In the genomic region with DNA sequence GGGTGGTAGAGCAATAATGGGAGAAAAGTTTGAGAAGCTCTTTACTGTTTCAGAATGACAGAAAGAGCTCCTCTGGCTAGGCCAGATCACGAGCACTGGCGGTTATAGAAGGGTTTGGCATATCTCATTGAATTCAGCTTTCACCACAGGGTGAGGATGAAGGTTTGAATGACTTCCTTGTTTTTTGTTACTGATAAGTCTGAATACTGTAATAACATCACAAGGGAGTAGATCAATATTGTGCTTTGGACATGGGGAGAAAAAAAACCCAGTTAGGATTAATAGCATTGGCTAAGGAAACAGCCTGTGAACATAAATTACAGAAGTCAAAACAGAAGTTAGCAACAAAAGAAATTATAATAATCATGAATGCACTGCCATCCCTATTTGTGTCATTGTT, we compare ENCODE assay signal across 15 cellular contexts.
"Had no signal": no experiment of that assay in that cellular context is flagged by ENCODE, and none has a peak within 500 bp of the region (broad histone marks: within the 10 kb centered on the region; RNA-seq: fewer than 3 reads in every experiment).

No MANE protein-coding gene starts in this region.

- H3K27ac ChIP-seq: adrenal gland, body of pancreas, SJCRH30, upper lobe of right lung had no signal

- DNase-seq: activated CD4-positive, alpha-beta T cell treated with anti-CD3 and anti-CD28 coated beads, Interleukin-2, amount 50 U/mL, for 4 hours; activated naive CD4-positive, alpha-beta T cell; body of pancreas; effector memory CD4-positive, alpha-beta T cell; erythroblast; hippocampal formation; SJCRH30; stimulated activated CD4-positive, alpha-beta T cell treated with anti-CD3 and anti-CD28 coated beads, Interleukin-2, amount 100 ng/mL, for 48 hours; T-helper 9 cell; upper lobe of right lung had no signal

- H3K4me3 Mint-ChIP-seq: activated T-helper 1 cell treated with anti-CD3 and anti-CD28 coated beads, Interleukin-12 subunit alpha, Interleukin-12 subunit beta, Interleukin-2, Interleukin-4 antibody, amounts not matched to agents 30 ng/mL and 10 ng/mL and 1 ng/mL, durations not matched to agents 14 hours and 24 hours and 36 hours; nephron; stimulated activated naive CD8-positive, alpha-beta T cell treated with anti-CD3 and anti-CD28 coated beads, Interleukin-15, Interleukin-2, amounts not matched to agents 100 ng/mL and 50 ng/mL, for 24 hours; WTC11 had no signal

- H3K9me3 Mint-ChIP-seq: activated T-helper 1 cell treated with anti-CD3 and anti-CD28 coated beads, Interleukin-12 subunit alpha, Interleukin-12 subunit beta, Interleukin-2, Interleukin-4 antibody, amounts not matched to agents 30 ng/mL and 10 ng/mL and 1 ng/mL, durations not matched to agents 14 hours and 24 hours and 36 hours; nephron; stimulated activated naive CD8-positive, alpha-beta T cell treated with anti-CD3 and anti-CD28 coated beads, Interleukin-15, Interleukin-2, amounts not matched to agents 100 ng/mL and 50 ng/mL, for 24 hours; WTC11 had no signal

- H3K9me3 ChIP-seq: adrenal gland, body of pancreas, SJCRH30, upper lobe of right lung had no signal

- H3K27me3 ChIP-seq: adrenal gland, body of pancreas, SJCRH30, upper lobe of right lung had no signal

- H3K27me3 Mint-ChIP-seq: stimulated activated naive CD8-positive, alpha-beta T cell treated with anti-CD3 and anti-CD28 coated beads, Interleukin-15, Interleukin-2, amounts not matched to agents 100 ng/mL and 50 ng/mL, for 24 hours had no signal

- ATAC-seq: body of pancreas, upper lobe of right lung, WTC11 had no signal

- H3K4me3 ChIP-seq: adrenal gland, body of pancreas, SJCRH30, upper lobe of right lung had no signal

- H3K27ac Mint-ChIP-seq: activated T-helper 1 cell treated with anti-CD3 and anti-CD28 coated beads, Interleukin-12 subunit alpha, Interleukin-12 subunit beta, Interleukin-2, Interleukin-4 antibody, amounts not matched to agents 30 ng/mL and 10 ng/mL and 1 ng/mL, durations not matched to agents 14 hours and 24 hours and 36 hours; nephron; stimulated activated naive CD8-positive, alpha-beta T cell treated with anti-CD3 and anti-CD28 coated beads, Interleukin-15, Interleukin-2, amounts not matched to agents 100 ng/mL and 50 ng/mL, for 24 hours; WTC11 had no signal
